ENCODE assay signal across 11 cellular contexts in the genomic region with DNA sequence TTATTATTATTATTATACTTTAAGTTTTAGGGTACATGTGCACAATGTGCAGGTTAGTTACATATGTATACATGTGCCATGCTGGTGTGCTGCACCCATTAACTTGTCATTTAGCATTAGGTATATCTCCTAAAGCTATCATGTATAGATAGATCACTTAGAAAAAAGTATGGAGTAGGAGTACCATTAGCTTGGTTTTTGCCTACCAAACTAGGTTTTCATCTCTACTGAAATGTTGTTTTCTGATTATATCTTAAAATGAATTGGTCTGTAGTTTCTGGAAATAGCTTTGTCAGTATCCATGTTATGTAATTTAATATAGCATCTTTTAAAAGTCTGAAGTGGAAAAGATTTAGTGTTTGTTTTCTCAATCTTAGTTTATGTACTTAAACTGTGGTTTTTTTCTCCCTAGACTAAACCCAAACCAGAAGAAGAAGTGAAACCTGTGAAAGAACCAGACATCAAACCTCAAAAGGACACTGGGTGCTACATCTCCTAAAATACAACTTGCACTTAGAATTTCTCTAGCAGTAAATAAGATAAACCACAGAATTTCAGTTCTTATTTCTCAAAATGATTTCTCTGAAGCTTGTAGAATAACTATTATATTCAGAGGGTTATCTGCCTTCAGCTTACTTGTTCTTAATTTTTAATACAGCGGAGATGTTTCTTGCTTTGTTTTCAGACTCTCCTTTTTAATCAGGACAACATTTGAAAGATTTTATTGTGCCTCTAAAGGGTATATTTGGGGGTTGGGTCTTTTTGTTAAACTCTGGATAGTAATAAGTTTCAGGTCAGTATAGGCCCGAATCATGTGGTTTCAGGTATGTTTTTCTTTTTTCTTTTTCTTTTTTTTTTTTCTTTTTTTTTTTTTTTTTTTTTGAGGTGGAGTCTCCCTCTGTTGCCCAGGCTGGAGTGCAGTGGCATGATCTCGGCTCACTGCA. TPM values are rescaled to one million over a fixed set of nuclear protein-coding genes. Genes with fewer than 3 reads are reported as not detected.
DNase-seq lines count a peak whose midpoint lies in the region; ATAC-seq, FAIRE-seq and TF ChIP-seq lines count a peak whose summit lies in the region.
"Had no signal": no experiment of that assay in that cellular context is flagged by ENCODE, and none has a peak within 500 bp of the region (broad histone marks: within the 10 kb centered on the region; RNA-seq: fewer than 3 reads in every experiment).

No MANE protein-coding gene starts in this region.

- POLR2A ChIA-PET in GM12878 (lab: Charles Lee) (interaction anchor here (0.5 to 1.5 kb wide), 3 partner anchors 19 to 227 kb away, joined by 3 to 11 read pairs (median 4); no protein-coding TSS in a partner anchor), WTC11 (lab: Charles Lee) (no interaction called here)

- H3K27me3 Mint-ChIP-seq in WTC11 (ENCODE audit: low read depth) = no peaks in the 10 kb centered on the region

- H3K4me1 ChIP-seq in GM12878 (ENCODE audit: control insufficient read depth, insufficient read depth, low read length) = peaks cover 15% of the 10 kb centered on the region

- RAD21 ChIA-PET in GM12878 (lab: Charles Lee; ENCODE audit: unreplicated experiment) = interaction anchor here (0.7 to 1.5 kb wide), 8 partner anchors 19 to 448 kb away, joined by 3 to 12 read pairs (median 4); no protein-coding TSS in a partner anchor

- no peaks in the 10 kb centered on the region for H3K79me2 ChIP-seq in GM12878 (ENCODE audit: control insufficient read depth, insufficient read depth, low read length)

- 3% methylated on average over 3 of the region's 3 CpGs for WGBS in GM12878 (ENCODE audit: insufficient coverage, insufficient replicate concordance, low lambda C conversion rate, missing lambda C conversion rate)

- H3K36me3 Mint-ChIP-seq in WTC11 = peaks cover 47% of the 10 kb centered on the region

- ATAC-seq in GM18508 (IDR thresholded peaks at IDR 0.05; ENCODE audit: insufficient read depth, unreplicated experiment) (peak; percentile 94), GM21526 (IDR thresholded peaks at IDR 0.05; ENCODE audit: low FRiP score, unreplicated experiment) (peak; percentile 97), HG03439 (IDR thresholded peaks at IDR 0.05; ENCODE audit: unreplicated experiment) (peak; percentile 98), GM12878 (peak; percentile 99), WTC11 (no peak)

- no peak overlapping the region for H3K4me3 Mint-ChIP-seq in WTC11

- no peak overlapping the region for H2AFZ ChIP-seq in GM12878 (ENCODE audit: control insufficient read depth, low read depth, low read length)

- H3K4me1 Mint-ChIP-seq in WTC11 = peaks cover 2% of the 10 kb centered on the region; the same call in 1 of the 2 replicates

- H3K27ac Mint-ChIP-seq in WTC11 = no peak overlapping the region

- no peaks in the 10 kb centered on the region for H3K9me3 ChIP-seq in GM12878 (replicated peaks; ENCODE audit: control insufficient read depth, insufficient read depth, low read length)

- H4K20me1 ChIP-seq in GM12878 (ENCODE audit: control insufficient read depth, insufficient read depth) = no peaks in the 10 kb centered on the region

- in situ Hi-C loops in GM12878 (cut with MboI) = loop anchor here (10.0 kb wide), 1 partner anchor 352 kb away; no protein-coding TSS in a partner anchor

- H3K9me3 Mint-ChIP-seq in WTC11 = no peaks in the 10 kb centered on the region

- no peak for TF ChIP-seq CTCF in GM12878 (IDR thresholded peaks at IDR 0.05 in 2 of 3, conservative IDR thresholded peaks at IDR 0.05 in 1 of 3; ENCODE audit: control insufficient read depth in 2 of 3, extremely low read depth in 1 of 3, insufficient read depth in 1 of 3, low read depth in 3 of 3, low read length in 3 of 3)
- no peak for TF ChIP-seq CTCF in WTC11 (IDR thresholded peaks at IDR 0.05)

- BruUV-seq in GM12878 (replicated peaks; lab: Mats Ljungman, UMichigan) = no TSS peak

- H3K36me3 ChIP-seq in GM12878 (ENCODE audit: control insufficient read depth in 2 of 2, insufficient read depth in 2 of 2, low read length in 1 of 2) = peaks cover 2 to 9% of the 10 kb centered on the region in 2 experiments; a peak in 3 of 4 replicates

- DNase-seq in GM12878 (ENCODE audit: low read depth, low spot score) (peak; percentile 77), hepatic stellate cell (ENCODE audit: low spot score) (no peak), WTC11 (ENCODE audit: low spot score) (no peak), amygdala (lab: John Stamatoyannopoulos, UW) (no peak)
- no peak for DNase-seq in activated CD8-positive, alpha-beta memory T cell treated with anti-CD3 and anti-CD28 coated beads, Interleukin-2, amount 50 U/mL, for 4 hours
- DNase-seq: activated CD8-positive, alpha-beta memory T cell treated with anti-CD3 and anti-CD28 coated beads for 24 hours; NCI-H1930 had no signal

- SMC1A ChIA-PET in GM12878 (lab: Charles Lee; ENCODE audit: uncharacterized antibody, unreplicated experiment) = interaction anchor here (0.6 to 3.0 kb wide), 17 partner anchors 9 to 1220 kb away, joined by 3 to 14 read pairs (median 4); a partner anchor contains a TSS

- no peak for TF ChIP-seq POLR2A in GM12878 (IDR thresholded peaks at IDR 0.05; ENCODE audit: low read depth, low read length)

- CTCF ChIA-PET in GM12878 (lab: Yijun Ruan, JAX) (interaction anchor here (0.7 to 2.3 kb wide), 11 partner anchors 18 to 401 kb away, joined by 3 to 9 read pairs (median 4); a partner anchor contains a TSS), WTC11 (lab: Charles Lee) (no interaction called here)

- peak overlapping the region; percentile 22; the same call in 1 of the 2 replicates for H3K27ac ChIP-seq in GM12878 (ENCODE audit: control insufficient read depth, insufficient read depth)

- peak; percentile 94 for FAIRE-seq in GM12878 (lab: Jason Lieb, UNC)
- FAIRE-seq: G401.6 had no signal

- H3K4me3 ChIP-seq in GM12878 = no peak overlapping the region

- intact Hi-C loops in GM12878 (cut with micrococcal nuclease; ENCODE audit: unreplicated experiment) = loop anchor here (2.0 kb wide), 2 partner anchors 20 to 78 kb away; a partner anchor contains a TSS

- H3K27me3 ChIP-seq in GM12878 (replicated peaks in 1 of 2; ENCODE audit: control insufficient read depth in 2 of 2, insufficient read depth in 2 of 2, low read length in 1 of 2) = no peaks in the 10 kb centered on the region

- no peak overlapping the region for H3K9ac ChIP-seq in GM12878 (ENCODE audit: control insufficient read depth, insufficient read depth, low read length)

- peak; percentile 74 to 93; a peak in 3 of 4 replicates for TF ChIP-seq EP300 in GM12878 (IDR thresholded peaks at IDR 0.05; ENCODE audit: borderline replicate concordance in 1 of 2, control insufficient read depth in 1 of 2, low read depth in 2 of 2, low read length in 2 of 2)

- peak overlapping the region; percentile 50 for H3K4me2 ChIP-seq in GM12878 (ENCODE audit: control insufficient read depth, insufficient read depth)

- TF ChIP-seq RAD21 in GM12878 (IDR thresholded peaks at IDR 0.05; ENCODE audit: insufficient read depth, low read depth, low read length) = no peak

RNA-seq across cellular contexts. Expression of a gene that starts 4.5 kb away (rescaled TPM):
- not detected in 2 replicates for total RNA-seq in GM12878 (2013; cell fraction: nucleolus; rRNA removed)
- total RNA-seq in GM12878 (2014; rRNA removed) (not detected in 2 replicates), GM12878 (2014; rRNA removed; fragmentation: Illumina TruSeq; extraction: Trizol) (not detected in 2 replicates), GM12878 (2021) (not detected in 2 replicates), WTC11 (2021) (not detected in 3 replicates)
- not detected for polyA plus RNA-seq in GM12878 (2011; ENCODE audit: low read depth)
- polyA plus RNA-seq in GM12878 (2011; rRNA removed) (not detected in 2 replicates), GM12878 (2014; fragmentation: Illumina TruSeq; extraction: Trizol) (not detected in 2 replicates), GM12878 (2014; fragmentation: Nextera tagmentation; extraction: Ambion mirVana) (under 1 TPM in 1 of 2 experiments, not detected in 1; 0.06 TPM), GM12878 (2014; rRNA removed) (not detected in 2 replicates), GM12878 (2016; fragmentation: Nextera tagmentation; extraction: Ambion mirVana) (not detected)
- not detected in 2 replicates for polyA plus RNA-seq in GM12878 (2011; cell fraction: cytosol; rRNA removed)
- not detected in 2 replicates for polyA plus RNA-seq in GM12878 (2011; cell fraction: nucleus; rRNA removed)
- not detected in 2 replicates for polyA plus RNA-seq in GM12878 (2012)
- polyA minus RNA-seq in GM12878 (2011; rRNA and poly(A)+ RNA removed) = not detected in 2 replicates
- polyA minus RNA-seq in GM12878 (2011; cell fraction: cytosol; rRNA and poly(A)+ RNA removed) = not detected in 2 replicates
- polyA minus RNA-seq in GM12878 (2011; cell fraction: nucleus; rRNA and poly(A)+ RNA removed) = not detected in 2 replicates

RNA-seq across cellular contexts. Expression of a gene that starts 20.1 kb away (rescaled TPM):
- 23.3 and 28.3 TPM in 2 replicates for total RNA-seq in GM12878 (2013; cell fraction: nucleolus; rRNA removed)
- total RNA-seq in GM12878 (2014; rRNA removed) (15.2 and 17.8 TPM in 2 replicates), GM12878 (2014; rRNA removed; fragmentation: Illumina TruSeq; extraction: Trizol) (17.5 and 18.4 TPM in 2 replicates), GM12878 (2021) (13.5 and 16.1 TPM in 2 replicates), WTC11 (2021) (27.1 to 27.9 TPM (median 27.9 TPM) in 3 replicates)
- 5.3 TPM for polyA plus RNA-seq in GM12878 (2011; ENCODE audit: low read depth)
- polyA plus RNA-seq in GM12878 (2011; rRNA removed) (5.8 and 9.5 TPM in 2 replicates), GM12878 (2014; fragmentation: Illumina TruSeq; extraction: Trizol) (8.7 and 11.8 TPM in 2 replicates), GM12878 (2014; fragmentation: Nextera tagmentation; extraction: Ambion mirVana) (10 to 100 TPM; 19.4 to 42.0 TPM), GM12878 (2014; rRNA removed) (5.5 and 6.2 TPM in 2 replicates), GM12878 (2016; fragmentation: Nextera tagmentation; extraction: Ambion mirVana) (10 to 100 TPM; 20.4 to 24.1 TPM)
- polyA plus RNA-seq in GM12878 (2011; cell fraction: cytosol; rRNA removed) = 3.0 and 3.7 TPM in 2 replicates
- polyA plus RNA-seq in GM12878 (2011; cell fraction: nucleus; rRNA removed) = 3.6 and 5.6 TPM in 2 replicates
- 11.8 and 14.7 TPM in 2 replicates for polyA plus RNA-seq in GM12878 (2012)
- polyA minus RNA-seq in GM12878 (2011; rRNA and poly(A)+ RNA removed) = 3.7 and 5.0 TPM in 2 replicates
- 4.2 and 4.7 TPM in 2 replicates for polyA minus RNA-seq in GM12878 (2011; cell fraction: cytosol; rRNA and poly(A)+ RNA removed)
- 3.7 and 8.1 TPM in 2 replicates for polyA minus RNA-seq in GM12878 (2011; cell fraction: nucleus; rRNA and poly(A)+ RNA removed)

RNA-seq across cellular contexts. Expression of a gene that starts 20.2 kb away (rescaled TPM):
- 12.4 and 13.6 TPM in 2 replicates for total RNA-seq in GM12878 (2013; cell fraction: nucleolus; rRNA removed)
- total RNA-seq in GM12878 (2014; rRNA removed) (16.3 and 17.0 TPM in 2 replicates), GM12878 (2014; rRNA removed; fragmentation: Illumina TruSeq; extraction: Trizol) (12.9 and 13.9 TPM in 2 replicates), GM12878 (2021) (27.0 and 28.3 TPM in 2 replicates), WTC11 (2021) (75.2 to 81.2 TPM (median 78.9 TPM) in 3 replicates)
- 14.0 TPM for polyA plus RNA-seq in GM12878 (2011; ENCODE audit: low read depth)
- polyA plus RNA-seq in GM12878 (2011; rRNA removed) (43.1 and 54.0 TPM in 2 replicates), GM12878 (2014; fragmentation: Illumina TruSeq; extraction: Trizol) (33.6 and 41.9 TPM in 2 replicates), GM12878 (2014; fragmentation: Nextera tagmentation; extraction: Ambion mirVana) (10 to 100 TPM in 1 of 2 experiments, 1 to 10 TPM in 1; 8.9 to 12.8 TPM), GM12878 (2014; rRNA removed) (20.7 and 22.2 TPM in 2 replicates), GM12878 (2016; fragmentation: Nextera tagmentation; extraction: Ambion mirVana) (10 to 100 TPM; 17.0 to 21.5 TPM)
- polyA plus RNA-seq in GM12878 (2011; cell fraction: cytosol; rRNA removed) = 12.5 and 16.8 TPM in 2 replicates
- polyA plus RNA-seq in GM12878 (2011; cell fraction: nucleus; rRNA removed) = 9.8 and 11.6 TPM in 2 replicates
- 19.6 and 25.4 TPM in 2 replicates for polyA plus RNA-seq in GM12878 (2012)
- polyA minus RNA-seq in GM12878 (2011; rRNA and poly(A)+ RNA removed) = 25.5 and 32.0 TPM in 2 replicates
- 16.1 and 18.7 TPM in 2 replicates for polyA minus RNA-seq in GM12878 (2011; cell fraction: cytosol; rRNA and poly(A)+ RNA removed)
- 8.3 and 11.2 TPM in 2 replicates for polyA minus RNA-seq in GM12878 (2011; cell fraction: nucleus; rRNA and poly(A)+ RNA removed)
